ENCODE assay signal across 10 cellular contexts in genomic region chr6:85126448-85127178, GRCh38.
DNase-seq lines count a peak whose midpoint lies in the region; ATAC-seq, FAIRE-seq and TF ChIP-seq lines count a peak whose summit lies in the region.
"Had no signal": no experiment of that assay in that cellular context is flagged by ENCODE, and none has a peak within 500 bp of the region (broad histone marks: within the 10 kb centered on the region; RNA-seq: fewer than 3 reads in every experiment).

No MANE protein-coding gene starts in this region.

- no peak overlapping the region for H3K4me3 ChIP-seq in fibroblast of mammary gland (ENCODE audit: control insufficient read depth, low read depth, low read length)
- no peak overlapping the region for H3K4me3 ChIP-seq in pancreas
- H3K4me3 ChIP-seq: HAP-1 had no signal

- no peaks in the 10 kb centered on the region for H3K4me1 ChIP-seq in pancreas
- H3K4me1 ChIP-seq: HAP-1 had no signal

- peak; percentile 63 for TF ChIP-seq CTCF in GM12872 (IDR thresholded peaks at IDR 0.05; ENCODE audit: insufficient read depth, low read depth, low read length)
- TF ChIP-seq CTCF in fibroblast of mammary gland (conservative IDR thresholded peaks at IDR 0.05; ENCODE audit: control insufficient read depth, insufficient read depth, low read depth, low read length), result peak; percentile 79
- TF ChIP-seq CTCF in pancreas (IDR thresholded peaks at IDR 0.05), result peak in 2 of 4 donors; percentile 9 to 16

- H3K27ac ChIP-seq in pancreas, result no peak overlapping the region
- H3K27ac ChIP-seq: epithelial cell of prostate had no signal

- intact Hi-C loops in pancreas (cut with DNase I), result no loop called here

- no peak for FAIRE-seq in pancreas (lab: Jason Lieb, UNC)

- ATAC-seq in HG02973 (IDR thresholded peaks at IDR 0.05; ENCODE audit: unreplicated experiment), result peak; percentile 74
- ATAC-seq in pancreas, result peak in 3 of 4 donors; percentile 48 to 73 (median 58)

- DNase-seq in 8988T (peak; percentile 22), RPMI7951 (ENCODE audit: low read depth) (peak; percentile 62), fibroblast of mammary gland (ENCODE audit: low read depth) (peak; percentile 57), pancreas (peak in 3 of 6 donors; percentile 20 to 55 (median 26)), NCI-H1436 (lab: John Stamatoyannopoulos, UW) (no peak)
- no peak for DNase-seq in activated CD4-positive, CD25-positive, alpha-beta regulatory T cell treated with anti-CD3 and anti-CD28 coated beads, Interleukin-2, amount 50 U/mL, for 72 hours

- no peaks in the 10 kb centered on the region for H3K36me3 ChIP-seq in pancreas
- H3K36me3 ChIP-seq: HAP-1 had no signal

- 26 to 27% methylated on average over 12 of the region's 12 CpGs for WGBS in pancreas, 2 donors

- H3K9me3 ChIP-seq in pancreas, result no peaks in the 10 kb centered on the region
- H3K9me3 ChIP-seq: HAP-1 had no signal

- H3K27me3 ChIP-seq in pancreas, result no peaks in the 10 kb centered on the region

Comparison
In these comparisons a context has a peak if more than half of its experiments do, and no peak if none do; other contexts are left out.
1. DNase-seq: peak in 8988T (single experiment), RPMI7951 (single experiment) and fibroblast of mammary gland (single experiment); none in activated CD4-positive, CD25-positive, alpha-beta regulatory T cell treated with anti-CD3 and anti-CD28 coated beads, Interleukin-2, amount 50 U/mL, for 72 hours (single experiment) and NCI-H1436 (single experiment).